25 cellular contexts compared by ENCODE assay signal in genomic region chr14:20976291-20976690, GRCh38. TPM values are rescaled to one million over a fixed set of nuclear protein-coding genes. Genes with fewer than 3 reads are reported as not detected.
DNase-seq lines count a peak whose midpoint lies in the region; ATAC-seq and TF ChIP-seq lines count a peak whose summit lies in the region.
"Had no signal": no experiment of that assay in that cellular context is flagged by ENCODE, and none has a peak within 500 bp of the region (broad histone marks: within the 10 kb centered on the region; RNA-seq: fewer than 3 reads in every experiment).

No MANE protein-coding gene starts in this region.

- DNase-seq in M059J (ENCODE audit: low read depth) (peak; percentile 8), kidney glomerular epithelial cell (lab: John Stamatoyannopoulos, UW) (peak; percentile 16), osteoblast (ENCODE audit: insufficient read length, low spot score, missing footprints) (peak; percentile 53), NCI-H1417 treated with DMSO at 0.1 percent for 48 hours (lab: John Stamatoyannopoulos, UW) (no peak)
- DNase-seq: 8988T; ACHN; AML-193; BE2C; Calu3; CD4-positive, alpha-beta T cell; CD8-positive, alpha-beta memory T cell; DMS53; DMS79 treated with DMSO at 0.1 percent for 48 hours; GF-D8; H9 had no signal

- no peaks in the 10 kb centered on the region for H3K9me3 ChIP-seq in osteoblast (ENCODE audit: low read depth, low read length)
- H3K9me3 ChIP-seq: A549; BE2C; BLaER1 treated with 17β-estradiol and CSF1 and Interleukin-3, amounts not matched to agents 10 nM and 100 nM had no signal

- no peak overlapping the region for H3K27ac ChIP-seq in osteoblast (ENCODE audit: low read depth, low read length)
- H3K27ac ChIP-seq: BLaER1 treated with 17β-estradiol and CSF1 and Interleukin-3, amounts not matched to agents 10 nM and 100 nM had no signal

- TF ChIP-seq CTCF in osteoblast (IDR thresholded peaks at IDR 0.05; ENCODE audit: extremely low read depth, low read depth, low read length) = no peak

- H4K20me1 ChIP-seq in osteoblast (ENCODE audit: insufficient read depth, low read length) = no peaks in the 10 kb centered on the region
- H4K20me1 ChIP-seq: BLaER1 treated with 17β-estradiol and CSF1 and Interleukin-3, amounts not matched to agents 10 nM and 100 nM had no signal

- no peak overlapping the region for H3K4me2 ChIP-seq in osteoblast (ENCODE audit: insufficient read depth, low read length)
- H3K4me2 ChIP-seq: A549; BLaER1 treated with 17β-estradiol and CSF1 and Interleukin-3, amounts not matched to agents 10 nM and 100 nM; GM23338 had no signal

- no peak overlapping the region for H2AFZ ChIP-seq in osteoblast (ENCODE audit: low read length)
- H2AFZ ChIP-seq: GM23338 had no signal

- H3K79me2 ChIP-seq in osteoblast (ENCODE audit: insufficient read depth, low read length) = no peaks in the 10 kb centered on the region

- H3K36me3 ChIP-seq in osteoblast (ENCODE audit: insufficient read depth, low read length) = no peaks in the 10 kb centered on the region
- H3K36me3 ChIP-seq: BE2C; BLaER1 treated with 17β-estradiol and CSF1 and Interleukin-3, amounts not matched to agents 10 nM and 100 nM had no signal

- peaks cover 11% of the 10 kb centered on the region for H3K4me1 ChIP-seq in osteoblast (ENCODE audit: insufficient read depth, low read length)
- H3K4me1 ChIP-seq: BE2C had no signal

- no peak overlapping the region for H3K4me3 ChIP-seq in osteoblast (ENCODE audit: insufficient read depth, low read length)
- H3K4me3 ChIP-seq: A549; BLaER1 treated with 17β-estradiol and CSF1 and Interleukin-3, amounts not matched to agents 10 nM and 100 nM; GM23338 had no signal

- ATAC-seq in HG03378 (IDR thresholded peaks at IDR 0.05; ENCODE audit: unreplicated experiment) = no peak
- ATAC-seq in HG02798 (IDR thresholded peaks at IDR 0.05; ENCODE audit: poor library complexity, unreplicated experiment) = no peak
- no peak for ATAC-seq in activated CD4-positive, CD25-positive, alpha-beta regulatory T cell treated with anti-CD3 and anti-CD28 coated beads, Interleukin-2, amount 50 U/mL, for 24 hours
- ATAC-seq: A549, GM23338, HCT116 had no signal

- H3K27me3 ChIP-seq in osteoblast (ENCODE audit: insufficient read depth, low read length) = no peaks in the 10 kb centered on the region
- H3K27me3 ChIP-seq: BLaER1 treated with 17β-estradiol and CSF1 and Interleukin-3, amounts not matched to agents 10 nM and 100 nM had no signal

RNA-seq across cellular contexts. Expression of gene METTL17, which starts 13.5 kb away (rescaled TPM):
- total RNA-seq in M059J (2014; rRNA removed; shearing (Covaris generic)) = 57.7 and 66.9 TPM in 2 replicates
- 43.3 and 50.3 TPM in 2 replicates for total RNA-seq in osteoblast

RNA-seq across cellular contexts. Expression of gene RNASE2, which starts 21.0 kb away (rescaled TPM):
- total RNA-seq in M059J (2014; rRNA removed; shearing (Covaris generic)) = not detected in 2 replicates
- not detected in 2 replicates for total RNA-seq in osteoblast
- total RNA-seq: Calu3; CD8-positive, alpha-beta memory T cell; Daoy; G401; GM23338; H4; H9 had no signal

RNA-seq across cellular contexts. Expression of gene SLC39A2, which starts 22.8 kb away (rescaled TPM):
- 1.2 TPM in 1 of 2 replicates, not detected in the other for total RNA-seq in M059J (2014; rRNA removed; shearing (Covaris generic))
- 0.72 TPM in 1 of 2 replicates, not detected in the other for total RNA-seq in osteoblast
- total RNA-seq: Calu3; CD4-positive, alpha-beta T cell; Daoy; G401; GM23338; H4; H9 had no signal

RNA-seq across cellular contexts. Expression of gene NDRG2, which starts 48.6 kb away (rescaled TPM):
- total RNA-seq in M059J (2014; rRNA removed; shearing (Covaris generic)) = 0.94 and 2.2 TPM in 2 replicates
- total RNA-seq in osteoblast = under 0.01 TPM in 1 of 2 replicates, not detected in the other

RNA-seq across cellular contexts. Expression of gene TPPP2, which starts 53.7 kb away (rescaled TPM):
- total RNA-seq in M059J (2014; rRNA removed; shearing (Covaris generic)) = not detected in 2 replicates
- not detected in 2 replicates for total RNA-seq in osteoblast
- total RNA-seq: Calu3; CD4-positive, alpha-beta T cell; CD8-positive, alpha-beta memory T cell; Daoy; G401; GM23338; H4; H9 had no signal
